Comparison of ENCODE assay signal across 14 cellular contexts in the genomic region with DNA sequence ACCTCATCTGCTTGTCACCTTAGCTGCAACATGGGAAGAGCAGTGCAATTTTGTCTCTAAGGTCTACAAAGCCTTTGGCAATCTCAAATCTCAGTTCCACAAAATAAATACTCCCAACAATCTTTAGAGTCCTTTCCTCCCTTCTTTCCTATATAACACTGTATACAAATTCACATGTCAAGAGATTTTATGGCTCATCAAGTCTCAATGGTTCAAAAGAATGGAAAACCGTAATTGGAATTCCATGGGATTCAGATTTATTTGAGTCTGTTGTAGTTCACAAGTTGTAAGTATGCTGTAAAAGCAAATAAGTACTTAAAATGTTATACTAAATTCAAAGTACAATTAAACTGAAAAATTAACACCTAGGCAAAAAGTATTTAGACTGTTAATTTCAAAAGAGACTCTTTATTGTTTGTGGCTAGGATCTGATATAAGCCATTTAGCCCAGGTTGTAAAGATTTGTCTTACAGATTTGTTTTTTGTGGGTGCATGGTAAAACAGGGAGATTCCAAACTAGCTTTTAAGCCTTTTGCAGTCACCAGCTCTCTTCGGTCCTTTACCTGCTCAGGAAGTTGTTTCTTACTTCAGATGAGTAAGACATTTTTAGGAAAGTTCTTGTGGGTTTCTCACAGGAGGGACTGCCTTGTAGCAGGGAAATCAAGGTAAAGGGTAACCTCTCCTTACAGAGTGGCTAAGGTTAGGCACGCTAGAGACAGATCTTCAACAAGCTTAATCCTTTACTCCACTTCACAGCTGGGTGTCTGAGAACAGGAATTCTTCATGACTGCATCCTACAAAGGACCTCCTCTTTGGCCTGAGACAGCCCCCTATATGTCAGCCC. TPM values are rescaled to one million over a fixed set of nuclear protein-coding genes. Genes with fewer than 3 reads are reported as not detected.
DNase-seq lines count a peak whose midpoint lies in the region; ATAC-seq and TF ChIP-seq lines count a peak whose summit lies in the region.
"Had no signal": no experiment of that assay in that cellular context is flagged by ENCODE, and none has a peak within 500 bp of the region (broad histone marks: within the 10 kb centered on the region; RNA-seq: fewer than 3 reads in every experiment).

No MANE protein-coding gene starts in this region.

- intact Hi-C loops in heart left ventricle (cut with DNase I), result no loop called here
- intact Hi-C loops in ascending aorta (cut with DNase I), result loop anchor here (5.0 kb wide), 1 partner anchor 294 kb away; no protein-coding TSS in a partner anchor
- intact Hi-C loops in vagina (cut with DNase I), result no loop called here

- TF ChIP-seq CTCF in right atrium auricular region (IDR thresholded peaks at IDR 0.05) (no peak), heart left ventricle (IDR thresholded peaks at IDR 0.05) (no peak), ascending aorta (IDR thresholded peaks at IDR 0.05) (no peak), vagina (IDR thresholded peaks at IDR 0.05) (no peak)

- TF ChIP-seq POLR2A in heart left ventricle (IDR thresholded peaks at IDR 0.05) (no peak), vagina (IDR thresholded peaks at IDR 0.05) (no peak)

- no peaks in the 10 kb centered on the region for H3K27me3 ChIP-seq in right atrium auricular region
- H3K27me3 ChIP-seq in heart left ventricle, result no peaks in the 10 kb centered on the region
- no peaks in the 10 kb centered on the region for H3K27me3 ChIP-seq in ascending aorta
- no peaks in the 10 kb centered on the region for H3K27me3 ChIP-seq in muscle layer of duodenum (ENCODE audit: low read depth, low read length)
- no peaks in the 10 kb centered on the region for H3K27me3 ChIP-seq in vagina
- H3K27me3 ChIP-seq: BE2C, SJCRH30 had no signal

- DNase-seq in right atrium auricular region (ENCODE audit: low spot score) (no peak), heart left ventricle (no peak), ascending aorta (ENCODE audit: low spot score in 2 of 2) (no peak), vagina (ENCODE audit: extremely low spot score in 2 of 2) (no peak), midbrain (lab: John Stamatoyannopoulos, UW) (no peak)
- DNase-seq: DMS79; NCI-H1694; stimulated activated CD4-positive, alpha-beta T cell treated with anti-CD3 and anti-CD28 coated beads, Interleukin-4, amount 100 ng/mL, for 24 hours; stimulated activated naive B cell treated with anti-CD40 and anti-IgM and Interleukin-4, amounts not matched to agents 10 μg/mL and 1 μg/mL and 100 μg/mL, for 72 hours had no signal

- H3K4me3 ChIP-seq in right atrium auricular region, result no peak overlapping the region
- peak overlapping the region in 2 of 12 donors; percentile 6 to 12 for H3K4me3 ChIP-seq in heart left ventricle
- H3K4me3 ChIP-seq in ascending aorta, result peak overlapping the region; percentile 85 to 90
- peak overlapping the region in 1 of 2 donors; percentile 6 for H3K4me3 ChIP-seq in muscle layer of duodenum (ENCODE audit: low read depth in 1 of 2, low read length in 2 of 2)
- no peak overlapping the region for H3K4me3 ChIP-seq in vagina
- H3K4me3 ChIP-seq: SJCRH30 had no signal

- H3K36me3 ChIP-seq in right atrium auricular region (peaks cover 27% of the 10 kb centered on the region), heart left ventricle (peaks cover 0 to 60% (median 24%) of the 10 kb centered on the region in 9 donors), ascending aorta (peaks cover 52 to 84% of the 10 kb centered on the region in 2 donors), muscle layer of duodenum (ENCODE audit: control insufficient read depth in 1 of 2, insufficient read depth in 2 of 2, low read length in 2 of 2) (peaks cover 22 to 31% of the 10 kb centered on the region in 2 donors), vagina (peaks cover 0 to under 1% of the 10 kb centered on the region in 2 donors)
- H3K36me3 ChIP-seq: BE2C had no signal

- ATAC-seq in heart left ventricle (no peak), GM21717 (IDR thresholded peaks at IDR 0.05; ENCODE audit: unreplicated experiment) (no peak), GM19023 (IDR thresholded peaks at IDR 0.05; ENCODE audit: unreplicated experiment) (no peak)

- peaks cover 0 to 86% of the 10 kb centered on the region in 2 donors for H3K4me1 ChIP-seq in right atrium auricular region
- H3K4me1 ChIP-seq in heart left ventricle, result peaks cover 0 to 94% (median 57%) of the 10 kb centered on the region in 12 donors
- H3K4me1 ChIP-seq in ascending aorta, result peaks cover 11 to 49% of the 10 kb centered on the region in 2 donors
- H3K4me1 ChIP-seq in muscle layer of duodenum (ENCODE audit: control insufficient read depth in 1 of 2, insufficient read depth in 2 of 2, low read length in 2 of 2), result peaks cover 14 to 92% of the 10 kb centered on the region in 2 donors
- peaks cover 52% of the 10 kb centered on the region for H3K4me1 ChIP-seq in vagina

- no peaks in the 10 kb centered on the region for H3K9me3 ChIP-seq in right atrium auricular region
- no peaks in the 10 kb centered on the region for H3K9me3 ChIP-seq in heart left ventricle
- H3K9me3 ChIP-seq in ascending aorta, result no peaks in the 10 kb centered on the region
- H3K9me3 ChIP-seq in muscle layer of duodenum (ENCODE audit: control insufficient read depth in 1 of 2, low read length in 2 of 2), result no peaks in the 10 kb centered on the region
- no peaks in the 10 kb centered on the region for H3K9me3 ChIP-seq in vagina
- H3K9me3 ChIP-seq: BE2C, SJCRH30 had no signal

- peak overlapping the region; percentile 33 to 49 for H3K27ac ChIP-seq in right atrium auricular region
- H3K27ac ChIP-seq in heart left ventricle, result peak overlapping the region in 4 of 12 donors; percentile 13 to 89 (median 18)
- peak overlapping the region; percentile 97 to 98 for H3K27ac ChIP-seq in ascending aorta
- H3K27ac ChIP-seq in muscle layer of duodenum (ENCODE audit: low read length), result peak overlapping the region; percentile 98
- peak overlapping the region; percentile 36 for H3K27ac ChIP-seq in vagina

- WGBS in heart left ventricle, 4 donors, result 80 to 85% (median 81%) methylated on average over 3 of the region's 3 CpGs

RNA-seq across cellular contexts. Expression of a gene that starts 50.2 kb away (rescaled TPM):
- total RNA-seq in right atrium auricular region, result 10 to 100 TPM in 1 of 2 donors, 1 to 10 TPM in 1; 5.7 to 17.7 TPM
- total RNA-seq in heart left ventricle, result 10 to 100 TPM; 13.5 to 48.4 (median 34.8) TPM
- polyA plus RNA-seq in heart left ventricle, result 10 to 100 TPM; 27.2 to 40.2 TPM
- total RNA-seq in ascending aorta, result 9.2 TPM
- total RNA-seq in vagina, result 21.4 TPM

Comparison
In these comparisons a context has a peak if more than half of its experiments do, and no peak if none do; other contexts are left out.
1. H3K4me3 ChIP-seq: peak in ascending aorta (2 of 2); none in right atrium auricular region (0 of 2) and vagina (0 of 2).